Comparison of ENCODE assay signal across 8 cellular contexts in genomic region chr16:27237229-27238015, GRCh38. TPM values are rescaled to one million over a fixed set of nuclear protein-coding genes. Genes with fewer than 3 reads are reported as not detected.
DNase-seq lines count a peak whose midpoint lies in the region; ATAC-seq lines count a peak whose summit lies in the region.

No MANE protein-coding gene starts in this region.

- intact Hi-C loops in sciatic nerve (cut with DNase I), result no loop called here

- DNase-seq in AG08395 (ENCODE audit: low spot score) (peak; percentile 18), sciatic nerve (ENCODE audit: low spot score) (peak; percentile 65), hepatic stellate cell (ENCODE audit: low spot score) (no peak), epidermal melanocyte (ENCODE audit: insufficient read length, low spot score) (no peak)
- DNase-seq in activated CD4-positive, alpha-beta T cell treated with anti-CD3 and anti-CD28 coated beads, Interleukin-2, amount 50 U/mL, for 4 hours, result peak; percentile 71 to 80
- DNase-seq in effector CD4-positive, alpha-beta T cell, result peak; percentile 61

- ATAC-seq in GM19397 (IDR thresholded peaks at IDR 0.05; ENCODE audit: unreplicated experiment) (peak; percentile 51), HG03521 (IDR thresholded peaks at IDR 0.05; ENCODE audit: unreplicated experiment) (peak; percentile 57), sciatic nerve (peak; percentile 16)

RNA-seq across cellular contexts. Expression of gene NSMCE1, which starts 31.1 kb away (rescaled TPM):
- 39.5 TPM for total RNA-seq in sciatic nerve

RNA-seq across cellular contexts. Expression of gene KDM8, which starts 34.1 kb away (rescaled TPM):
- 8.3 TPM for total RNA-seq in sciatic nerve

Comparison
In these comparisons a context has a peak if more than half of its experiments do, and no peak if none do; other contexts are left out.
1. DNase-seq: peak in AG08395 (single experiment), activated CD4-positive, alpha-beta T cell treated with anti-CD3 and anti-CD28 coated beads, Interleukin-2, amount 50 U/mL, for 4 hours (2 of 2), effector CD4-positive, alpha-beta T cell (single experiment) and sciatic nerve (single experiment); none in hepatic stellate cell (single experiment) and epidermal melanocyte (single experiment).
2. Peak in every context shown above with its lines, with median percentiles within 50 percentile points of each other: ATAC-seq.